Comparison of ENCODE assay signal across 16 cellular contexts in genomic region chr21:45869121-45870007, GRCh38.
DNase-seq lines count a peak whose midpoint lies in the region; ATAC-seq and TF ChIP-seq lines count a peak whose summit lies in the region.
"Had no signal": no experiment of that assay in that cellular context is flagged by ENCODE, and none has a peak within 500 bp of the region (broad histone marks: within the 10 kb centered on the region; RNA-seq: fewer than 3 reads in every experiment).

No MANE protein-coding gene starts in this region.

- no peak overlapping the region for H3K4me3 Mint-ChIP-seq in activated CD4-positive, alpha-beta T cell treated with anti-CD3 and anti-CD28 coated beads, Interleukin-2, amount 10 ng/mL, durations not matched to agents 24 days and 14 days
- H3K4me3 Mint-ChIP-seq: activated naive CD8-positive, alpha-beta T cell treated with anti-CD3 and anti-CD28 coated beads, Interleukin-2, amount 10 ng/mL, durations not matched to agents 7 days and 5 days; neural progenitor cell; WTC11 had no signal

- no peak overlapping the region for H3K4me3 ChIP-seq in WERI-Rb-1 (ENCODE audit: low read depth, low read length)
- H3K4me3 ChIP-seq in PC-9 = no peak overlapping the region
- H3K4me3 ChIP-seq: coronary artery, esophagus squamous epithelium, neural progenitor cell had no signal

- intact Hi-C loops in cardiac septum (cut with DNase I) (no loop called here), Right ventricle myocardium superior (cut with DNase I) (no loop called here), PC-9 (cut with micrococcal nuclease; ENCODE audit: unreplicated experiment) (no loop called here)
- intact Hi-C loops in activated CD4-positive, alpha-beta T cell treated with anti-CD3 and anti-CD28 coated beads, Interleukin-2, amount 10 ng/mL, durations not matched to agents 24 days and 14 days (cut with micrococcal nuclease) = no loop called here

- no peaks in the 10 kb centered on the region for H3K36me3 Mint-ChIP-seq in activated CD4-positive, alpha-beta T cell treated with anti-CD3 and anti-CD28 coated beads, Interleukin-2, amount 10 ng/mL, durations not matched to agents 24 days and 14 days (ENCODE audit: low read depth)
- H3K36me3 Mint-ChIP-seq: activated naive CD8-positive, alpha-beta T cell treated with anti-CD3 and anti-CD28 coated beads, Interleukin-2, amount 10 ng/mL, durations not matched to agents 7 days and 5 days; neural progenitor cell; WTC11 had no signal

- H3K4me1 ChIP-seq in PC-9 (replicated peaks; ENCODE audit: insufficient read depth) = 0 out of 2 replicates have a peak, but pooled peaks cover 1% of the 10 kb centered on the region
- H3K4me1 ChIP-seq: Caco-2, esophagus squamous epithelium, neural progenitor cell had no signal

- no peaks in the 10 kb centered on the region for H3K79me2 ChIP-seq in PC-9 (ENCODE audit: low read depth)

- no peaks in the 10 kb centered on the region for H3K27me3 ChIP-seq in WERI-Rb-1 (ENCODE audit: insufficient read depth, low read depth, severe bottlenecking)
- 0 out of 2 replicates have a peak, but pooled peaks cover 9% of the 10 kb centered on the region for H3K27me3 ChIP-seq in PC-9 (ENCODE audit: insufficient read depth, low read depth)
- H3K27me3 ChIP-seq: neural progenitor cell had no signal

- ATAC-seq in Right ventricle myocardium superior (ENCODE audit: poor library complexity) = no peak
- ATAC-seq: WTC11 had no signal

- H3K36me3 ChIP-seq in WERI-Rb-1 = no peaks in the 10 kb centered on the region
- H3K36me3 ChIP-seq in PC-9 (ENCODE audit: low read depth) = no peaks in the 10 kb centered on the region
- H3K36me3 ChIP-seq: esophagus squamous epithelium, neural progenitor cell had no signal

- H3K9me2 ChIP-seq in PC-9 (ENCODE audit: insufficient read depth) = no peaks in the 10 kb centered on the region

- DNase-seq in cardiac septum (ENCODE audit: low spot score) (peak; percentile 68), Right ventricle myocardium superior (no peak), WERI-Rb-1 (peak; percentile 74), iris pigment epithelial cell (ENCODE audit: low read depth) (peak; percentile 83), ureter (ENCODE audit: low spot score) (peak; percentile 37), PC-9 (no peak), activated gamma-delta T cell treated with Interleukin-2 at 50 U/mL for 16 hours (no peak)
- no peak for DNase-seq in activated CD4-positive, alpha-beta T cell treated with anti-CD3 and anti-CD28 coated beads, Interleukin-2, amount 10 ng/mL, durations not matched to agents 24 days and 14 days
- DNase-seq: activated CD8-positive, alpha-beta memory T cell treated with anti-CD3 and anti-CD28 coated beads, Interleukin-2, amount 50 U/mL, for 48 hours; activated naive CD8-positive, alpha-beta T cell treated with anti-CD3 and anti-CD28 coated beads, Interleukin-2, amount 10 ng/mL, durations not matched to agents 7 days and 5 days; esophagus squamous epithelium; substantia nigra had no signal

- no peaks in the 10 kb centered on the region for H3K9me3 Mint-ChIP-seq in activated CD4-positive, alpha-beta T cell treated with anti-CD3 and anti-CD28 coated beads, Interleukin-2, amount 10 ng/mL, durations not matched to agents 24 days and 14 days
- H3K9me3 Mint-ChIP-seq: activated naive CD8-positive, alpha-beta T cell treated with anti-CD3 and anti-CD28 coated beads, Interleukin-2, amount 10 ng/mL, durations not matched to agents 7 days and 5 days; neural progenitor cell; WTC11 had no signal

- no peaks in the 10 kb centered on the region for H3K27me3 Mint-ChIP-seq in activated CD4-positive, alpha-beta T cell treated with anti-CD3 and anti-CD28 coated beads, Interleukin-2, amount 10 ng/mL, durations not matched to agents 24 days and 14 days

- BruUV-seq in PC-9 (replicated peaks; lab: Mats Ljungman, UMichigan) = no TSS peak

- POLR2A ChIA-PET in PC-9 (lab: Charles Lee; ENCODE audit: unreplicated experiment) = no interaction called here

- H3F3A ChIP-seq in PC-9 (ENCODE audit: insufficient read depth, low read depth) = no peaks in the 10 kb centered on the region

- H3K4me2 ChIP-seq in PC-9 = no peak overlapping the region
- H3K4me2 ChIP-seq: neural progenitor cell had no signal

- H3K4me1 Mint-ChIP-seq in activated CD4-positive, alpha-beta T cell treated with anti-CD3 and anti-CD28 coated beads, Interleukin-2, amount 10 ng/mL, durations not matched to agents 24 days and 14 days = no peaks in the 10 kb centered on the region
- H3K4me1 Mint-ChIP-seq: activated naive CD8-positive, alpha-beta T cell treated with anti-CD3 and anti-CD28 coated beads, Interleukin-2, amount 10 ng/mL, durations not matched to agents 7 days and 5 days; WTC11 had no signal

- H4K20me1 ChIP-seq in PC-9 (ENCODE audit: insufficient read depth) = no peaks in the 10 kb centered on the region

- CTCF ChIA-PET in PC-9 (lab: Charles Lee) = no interaction called here

- H3K27ac Mint-ChIP-seq in activated CD4-positive, alpha-beta T cell treated with anti-CD3 and anti-CD28 coated beads, Interleukin-2, amount 10 ng/mL, durations not matched to agents 24 days and 14 days = no peak overlapping the region
- H3K27ac Mint-ChIP-seq: activated naive CD8-positive, alpha-beta T cell treated with anti-CD3 and anti-CD28 coated beads, Interleukin-2, amount 10 ng/mL, durations not matched to agents 7 days and 5 days; neural progenitor cell; WTC11 had no signal

- H3K27ac ChIP-seq in WERI-Rb-1 (no peak overlapping the region), PC-9 (no peak overlapping the region)
- H3K27ac ChIP-seq: coronary artery, esophagus squamous epithelium, neural progenitor cell had no signal

- H2AFZ ChIP-seq in PC-9 = no peak overlapping the region
- H2AFZ ChIP-seq: neural progenitor cell had no signal

- TF ChIP-seq CTCF in WERI-Rb-1 (IDR thresholded peaks at IDR 0.05; ENCODE audit: low read depth, low read length) (no peak), PC-9 (conservative IDR thresholded peaks at IDR 0.05) (no peak)

- H3K9me3 ChIP-seq in WERI-Rb-1 (ENCODE audit: severe bottlenecking) (no peaks in the 10 kb centered on the region), PC-9 (ENCODE audit: insufficient read depth, low read depth) (no peaks in the 10 kb centered on the region)
- H3K9me3 ChIP-seq: Caco-2, esophagus squamous epithelium had no signal

Comparison
In these comparisons a context has a peak if more than half of its experiments do, and no peak if none do; other contexts are left out.
1. DNase-seq: peak in cardiac septum (single experiment), WERI-Rb-1 (single experiment), iris pigment epithelial cell (single experiment) and ureter (single experiment); none in Right ventricle myocardium superior (single experiment), PC-9 (0 of 2), activated CD4-positive, alpha-beta T cell treated with anti-CD3 and anti-CD28 coated beads, Interleukin-2, amount 10 ng/mL, durations not matched to agents 24 days and 14 days (single experiment) and activated gamma-delta T cell treated with Interleukin-2 at 50 U/mL for 16 hours (single experiment).